1 cellular context compared by ENCODE assay signal in the genomic region with DNA sequence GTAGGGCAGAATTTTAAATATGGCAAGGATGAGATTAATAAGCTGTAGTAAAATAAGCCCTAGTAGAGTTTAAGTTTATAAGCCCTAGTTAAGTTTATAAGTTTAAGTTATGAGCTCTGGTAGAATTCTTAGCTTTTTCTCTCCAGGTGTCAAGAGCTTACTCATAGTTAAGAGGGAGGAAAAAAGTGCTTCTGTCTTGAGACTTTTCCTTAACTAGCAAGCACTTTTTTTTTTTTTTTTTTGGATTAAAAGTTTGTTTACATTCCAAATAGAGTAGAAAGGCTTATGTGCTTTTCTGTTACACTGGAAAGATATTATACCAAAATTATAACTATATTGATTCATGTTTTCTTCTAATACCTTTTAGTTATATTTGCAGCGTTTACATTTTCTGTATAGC.
TF ChIP-seq lines count a peak whose summit lies in the region.

No MANE protein-coding gene starts in this region.

TF ChIP-seq in IMR-90, 13 proteins besides CTCF, POLR2A, EP300 and RAD21 (continued from another document):
- TF ChIP-seq, protein P1, sequence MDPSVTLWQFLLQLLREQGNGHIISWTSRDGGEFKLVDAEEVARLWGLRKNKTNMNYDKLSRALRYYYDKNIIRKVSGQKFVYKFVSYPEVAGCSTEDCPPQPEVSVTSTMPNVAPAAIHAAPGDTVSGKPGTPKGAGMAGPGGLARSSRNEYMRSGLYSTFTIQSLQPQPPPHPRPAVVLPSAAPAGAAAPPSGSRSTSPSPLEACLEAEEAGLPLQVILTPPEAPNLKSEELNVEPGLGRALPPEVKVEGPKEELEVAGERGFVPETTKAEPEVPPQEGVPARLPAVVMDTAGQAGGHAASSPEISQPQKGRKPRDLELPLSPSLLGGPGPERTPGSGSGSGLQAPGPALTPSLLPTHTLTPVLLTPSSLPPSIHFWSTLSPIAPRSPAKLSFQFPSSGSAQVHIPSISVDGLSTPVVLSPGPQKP (IDR thresholded peaks at IDR 0.05; ENCODE audit: borderline replicate concordance, low read depth, low read length) = no peak
- TF ChIP-seq CHD1 (IDR thresholded peaks at IDR 0.05; ENCODE audit: low read depth, low read length) = no peak
- no peak for TF ChIP-seq CEBPB (IDR thresholded peaks at IDR 0.05; ENCODE audit: low read depth, low read length)
- TF ChIP-seq MAFK (IDR thresholded peaks at IDR 0.05; ENCODE audit: low read depth, low read length) = no peak
- TF ChIP-seq MXI1 (IDR thresholded peaks at IDR 0.05; ENCODE audit: borderline replicate concordance, low read depth, low read length) = no peak
- no peak for TF ChIP-seq RCOR1 (IDR thresholded peaks at IDR 0.05; ENCODE audit: insufficient replicate concordance, low read length)
